22 cellular contexts compared by ENCODE assay signal in genomic region chr5:108339220-108339619, GRCh38. TPM values are rescaled to one million over a fixed set of nuclear protein-coding genes. Genes with fewer than 3 reads are reported as not detected.
DNase-seq lines count a peak whose midpoint lies in the region; ATAC-seq, FAIRE-seq and TF ChIP-seq lines count a peak whose summit lies in the region.
"Had no signal": no experiment of that assay in that cellular context is flagged by ENCODE, and none has a peak within 500 bp of the region (broad histone marks: within the 10 kb centered on the region; RNA-seq: fewer than 3 reads in every experiment).

No MANE protein-coding gene starts in this region.

- H3K9ac ChIP-seq in GM12878 (ENCODE audit: control insufficient read depth, insufficient read depth, low read length) = no peak overlapping the region
- H3K9ac ChIP-seq: BLaER1, KMS-11 had no signal

- RAD21 ChIA-PET in GM12878 (lab: Charles Lee; ENCODE audit: unreplicated experiment) = interaction anchor here (0.7 to 1.6 kb wide), 2 partner anchors 79 to 799 kb away, joined by 3 to 5 read pairs; no protein-coding TSS in a partner anchor

- TF ChIP-seq EP300 in GM12878 (IDR thresholded peaks at IDR 0.05; ENCODE audit: borderline replicate concordance in 1 of 2, control insufficient read depth in 1 of 2, low read depth in 2 of 2, low read length in 2 of 2) (no peak), ovary (IDR thresholded peaks at IDR 0.05) (no peak)

- no peak overlapping the region for H3K4me2 ChIP-seq in GM12878 (ENCODE audit: control insufficient read depth, insufficient read depth)
- H3K4me2 ChIP-seq: BLaER1, KMS-11 had no signal

- TF ChIP-seq CTCF in GM12878 (IDR thresholded peaks at IDR 0.05 in 2 of 3, conservative IDR thresholded peaks at IDR 0.05 in 1 of 3; ENCODE audit: control insufficient read depth in 2 of 3, extremely low read depth in 1 of 3, insufficient read depth in 1 of 3, low read depth in 3 of 3, low read length in 3 of 3) (no peak), mucosa of descending colon (IDR thresholded peaks at IDR 0.05) (no peak), ovary (IDR thresholded peaks at IDR 0.05) (no peak)

- POLR2A ChIA-PET in GM12878 (lab: Charles Lee) = no interaction called here

- H3K4me1 ChIP-seq in GM12878 (ENCODE audit: control insufficient read depth, insufficient read depth, low read length) (no peaks in the 10 kb centered on the region), mucosa of descending colon (ENCODE audit: low read depth) (peaks cover 5% of the 10 kb centered on the region), ovary (ENCODE audit: insufficient read depth) (no peaks in the 10 kb centered on the region)
- H3K4me1 ChIP-seq: BLaER1 had no signal

- SMC1A ChIA-PET in GM12878 (lab: Charles Lee; ENCODE audit: uncharacterized antibody, unreplicated experiment) = interaction anchor here (2.1 kb wide), 1 partner anchor 79 kb away, joined by 8 read pairs; no protein-coding TSS in a partner anchor

- H3K9me3 ChIP-seq in MG63 = no peaks in the 10 kb centered on the region
- no peaks in the 10 kb centered on the region for H3K9me3 ChIP-seq in GM12878 (replicated peaks; ENCODE audit: control insufficient read depth, insufficient read depth, low read length)
- no peaks in the 10 kb centered on the region for H3K9me3 ChIP-seq in mucosa of descending colon
- no peaks in the 10 kb centered on the region for H3K9me3 ChIP-seq in ovary
- H3K9me3 ChIP-seq: BLaER1 had no signal

- H3K27me3 ChIP-seq in MG63 (no peaks in the 10 kb centered on the region), GM12878 (replicated peaks in 1 of 2; ENCODE audit: control insufficient read depth in 2 of 2, insufficient read depth in 2 of 2, low read length in 1 of 2) (no peaks in the 10 kb centered on the region), ovary (no peaks in the 10 kb centered on the region)
- H3K27me3 ChIP-seq: BLaER1 had no signal

- DNase-seq in Daoy (ENCODE audit: low read depth) = peak; percentile 14
- peak; percentile 1 for DNase-seq in MG63
- DNase-seq in GM12878 (ENCODE audit: low read depth, low spot score) = no peak
- DNase-seq in mucosa of descending colon = no peak
- DNase-seq in stimulated activated naive CD8-positive, alpha-beta T cell treated with anti-CD3 and anti-CD28 coated beads, Interleukin-15, Interleukin-2, amounts not matched to agents 100 U/mL and 50 U/mL, for 24 hours = no peak
- DNase-seq in putamen (ENCODE audit: low spot score) = no peak
- no peak for DNase-seq in ovary
- DNase-seq: CD8-positive, alpha-beta T cell; DMS79; GOT3; NCI-H187 treated with DMSO at 0.1 percent for 48 hours; NCI-H2171 treated with DMSO at 0.1 percent for 48 hours; NCI-H510A; NCI-H82 had no signal

- intact Hi-C loops in GM12878 (cut with micrococcal nuclease; ENCODE audit: unreplicated experiment) = no loop called here
- intact Hi-C loops in mucosa of descending colon (cut with DNase I, micrococcal nuclease) = no loop called here
- intact Hi-C loops in ovary (cut with DNase I) = loop anchor here in 1 of 4 donors (5.0 kb wide), 1 partner anchor 78 kb away; no protein-coding TSS in a partner anchor

- in situ Hi-C loops in GM12878 (cut with MboI) = no loop called here

- H3K27ac ChIP-seq in GM12878 (ENCODE audit: control insufficient read depth, insufficient read depth) = no peak overlapping the region
- no peak overlapping the region for H3K27ac ChIP-seq in ovary
- H3K27ac ChIP-seq: BLaER1, KMS-11 had no signal

- BruUV-seq in GM12878 (replicated peaks; lab: Mats Ljungman, UMichigan) = no TSS peak

- H3K4me3 ChIP-seq in MG63 (no peak overlapping the region), GM12878 (no peak overlapping the region), mucosa of descending colon (no peak overlapping the region), ovary (no peak overlapping the region)
- H3K4me3 ChIP-seq: BLaER1 had no signal

- TF ChIP-seq RAD21 in GM12878 (IDR thresholded peaks at IDR 0.05; ENCODE audit: insufficient read depth, low read depth, low read length) = no peak

- H2AFZ ChIP-seq in GM12878 (ENCODE audit: control insufficient read depth, low read depth, low read length) = no peak overlapping the region

- no peaks in the 10 kb centered on the region for H4K20me1 ChIP-seq in GM12878 (ENCODE audit: control insufficient read depth, insufficient read depth)
- H4K20me1 ChIP-seq: BLaER1 had no signal

- TF ChIP-seq POLR2A in GM12878 (IDR thresholded peaks at IDR 0.05; ENCODE audit: low read depth, low read length) (no peak), ovary (IDR thresholded peaks at IDR 0.05) (no peak)

- ATAC-seq in GM12878 = no peak
- ATAC-seq in mucosa of descending colon = peak; percentile 64
- no peak for ATAC-seq in stimulated activated naive CD8-positive, alpha-beta T cell treated with anti-CD3 and anti-CD28 coated beads, Interleukin-15, Interleukin-2, amounts not matched to agents 100 U/mL and 50 U/mL, for 24 hours
- no peak for ATAC-seq in HG02588 (IDR thresholded peaks at IDR 0.05; ENCODE audit: unreplicated experiment)
- ATAC-seq: CD8-positive, alpha-beta T cell; HepG2; Right ventricle myocardium inferior had no signal

- FAIRE-seq in GM12878 (lab: Jason Lieb, UNC) = peak; percentile 31
- FAIRE-seq: A204.1, D721Med, GM18507, HepG2 had no signal

- no peaks in the 10 kb centered on the region for H3K79me2 ChIP-seq in GM12878 (ENCODE audit: control insufficient read depth, insufficient read depth, low read length)

- 100% methylated on average over 1 of the region's 1 CpG for WGBS in GM12878 (ENCODE audit: insufficient coverage, insufficient replicate concordance, low lambda C conversion rate, missing lambda C conversion rate)
- 90 to 92% (median 90%) methylated on average over 1 of the region's 1 CpG for WGBS in ovary, 3 donors

- no peaks in the 10 kb centered on the region for H3K36me3 ChIP-seq in MG63
- no peaks in the 10 kb centered on the region for H3K36me3 ChIP-seq in GM12878 (ENCODE audit: control insufficient read depth in 2 of 2, insufficient read depth in 2 of 2, low read length in 1 of 2)
- H3K36me3 ChIP-seq in mucosa of descending colon (ENCODE audit: low read depth) = no peaks in the 10 kb centered on the region
- H3K36me3 ChIP-seq in ovary = no peaks in the 10 kb centered on the region
- H3K36me3 ChIP-seq: BLaER1 had no signal

- CTCF ChIA-PET in GM12878 (lab: Yijun Ruan, JAX) = interaction anchor here (7.6 kb wide), 1 partner anchor 80 kb away, joined by 142 read pairs; no protein-coding TSS in a partner anchor

TF ChIP-seq in GM12878, 131 proteins besides CTCF, POLR2A, EP300 and RAD21 (continues in another document):
- TF ChIP-seq RCOR1 (conservative IDR thresholded peaks at IDR 0.05; ENCODE audit: low read depth, low read length) = no peak
- TF ChIP-seq RB1 (IDR thresholded peaks at IDR 0.05; ENCODE audit: borderline replicate concordance) = no peak
- no peak for TF ChIP-seq ZNF217 (IDR thresholded peaks at IDR 0.05)
- TF ChIP-seq ZNF384 (IDR thresholded peaks at IDR 0.05; ENCODE audit: borderline replicate concordance, low read depth, low read length) = no peak
- no peak for TF ChIP-seq SREBF2 (IDR thresholded peaks at IDR 0.05; ENCODE audit: low read length)
- no peak for TF ChIP-seq CREM (IDR thresholded peaks at IDR 0.05; ENCODE audit: low read depth)
- TF ChIP-seq, protein P1, sequence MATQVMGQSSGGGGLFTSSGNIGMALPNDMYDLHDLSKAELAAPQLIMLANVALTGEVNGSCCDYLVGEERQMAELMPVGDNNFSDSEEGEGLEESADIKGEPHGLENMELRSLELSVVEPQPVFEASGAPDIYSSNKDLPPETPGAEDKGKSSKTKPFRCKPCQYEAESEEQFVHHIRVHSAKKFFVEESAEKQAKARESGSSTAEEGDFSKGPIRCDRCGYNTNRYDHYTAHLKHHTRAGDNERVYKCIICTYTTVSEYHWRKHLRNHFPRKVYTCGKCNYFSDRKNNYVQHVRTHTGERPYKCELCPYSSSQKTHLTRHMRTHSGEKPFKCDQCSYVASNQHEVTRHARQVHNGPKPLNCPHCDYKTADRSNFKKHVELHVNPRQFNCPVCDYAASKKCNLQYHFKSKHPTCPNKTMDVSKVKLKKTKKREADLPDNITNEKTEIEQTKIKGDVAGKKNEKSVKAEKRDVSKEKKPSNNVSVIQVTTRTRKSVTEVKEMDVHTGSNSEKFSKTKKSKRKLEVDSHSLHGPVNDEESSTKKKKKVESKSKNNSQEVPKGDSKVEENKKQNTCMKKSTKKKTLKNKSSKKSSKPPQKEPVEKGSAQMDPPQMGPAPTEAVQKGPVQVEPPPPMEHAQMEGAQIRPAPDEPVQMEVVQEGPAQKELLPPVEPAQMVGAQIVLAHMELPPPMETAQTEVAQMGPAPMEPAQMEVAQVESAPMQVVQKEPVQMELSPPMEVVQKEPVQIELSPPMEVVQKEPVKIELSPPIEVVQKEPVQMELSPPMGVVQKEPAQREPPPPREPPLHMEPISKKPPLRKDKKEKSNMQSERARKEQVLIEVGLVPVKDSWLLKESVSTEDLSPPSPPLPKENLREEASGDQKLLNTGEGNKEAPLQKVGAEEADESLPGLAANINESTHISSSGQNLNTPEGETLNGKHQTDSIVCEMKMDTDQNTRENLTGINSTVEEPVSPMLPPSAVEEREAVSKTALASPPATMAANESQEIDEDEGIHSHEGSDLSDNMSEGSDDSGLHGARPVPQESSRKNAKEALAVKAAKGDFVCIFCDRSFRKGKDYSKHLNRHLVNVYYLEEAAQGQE (IDR thresholded peaks at IDR 0.05; ENCODE audit: low read depth, low read length) = no peak

RNA-seq across cellular contexts. Expression of gene FBXL17, which starts 42.7 kb away (rescaled TPM):
- total RNA-seq in Daoy (2014; rRNA removed; shearing (Covaris generic)) = 5.4 and 7.8 TPM in 2 replicates
- total RNA-seq in MG63 (2014; rRNA removed; shearing (Covaris generic); ENCODE audit: low replicate concordance) = 16.2 and 33.5 TPM in 2 replicates
- total RNA-seq in GM12878 (2013; cell fraction: nucleolus; rRNA removed) = 39.5 and 42.4 TPM in 2 replicates
- 3.8 and 7.3 TPM in 2 replicates for total RNA-seq in GM12878 (2014; rRNA removed)
- 7.2 and 7.5 TPM in 2 replicates for total RNA-seq in GM12878 (2014; rRNA removed; fragmentation: Illumina TruSeq; extraction: Trizol)
- 8.4 and 9.0 TPM in 2 replicates for total RNA-seq in GM12878 (2021)
- polyA plus RNA-seq in GM12878 (2011; ENCODE audit: low read depth) = 3.1 TPM
- polyA plus RNA-seq in GM12878 (2011; rRNA removed) = 6.3 and 8.1 TPM in 2 replicates
- polyA plus RNA-seq in GM12878 (2011; cell fraction: cytosol; rRNA removed) = 2.7 and 3.3 TPM in 2 replicates
- 6.8 and 7.3 TPM in 2 replicates for polyA plus RNA-seq in GM12878 (2011; cell fraction: nucleus; rRNA removed)
- 5.6 TPM in 2 replicates for polyA plus RNA-seq in GM12878 (2012)
- polyA plus RNA-seq in GM12878 (2014; fragmentation: Illumina TruSeq; extraction: Trizol) = 4.8 and 6.8 TPM in 2 replicates
- polyA plus RNA-seq in GM12878 (2014; fragmentation: Nextera tagmentation; extraction: Ambion mirVana) = 1 to 10 TPM in 1 of 2 experiments, under 1 TPM in 1; 0.88 to 2.1 TPM
- polyA plus RNA-seq in GM12878 (2014; rRNA removed) = 2.4 and 4.1 TPM in 2 replicates
- polyA plus RNA-seq in GM12878 (2016; fragmentation: Nextera tagmentation; extraction: Ambion mirVana) = 1 to 10 TPM; 1.4 to 2.3 TPM
- polyA minus RNA-seq in GM12878 (2011; rRNA and poly(A)+ RNA removed) = 16.1 and 23.0 TPM in 2 replicates
- 4.5 and 8.5 TPM in 2 replicates for polyA minus RNA-seq in GM12878 (2011; cell fraction: cytosol; rRNA and poly(A)+ RNA removed)
- polyA minus RNA-seq in GM12878 (2011; cell fraction: nucleus; rRNA and poly(A)+ RNA removed) = 43.4 and 79.5 TPM in 2 replicates
- total RNA-seq in mucosa of descending colon = 10 to 100 TPM; 22.8 to 25.6 (median 23.8) TPM
- total RNA-seq in ovary = 10 to 100 TPM in 6 of 7 donors, 1 to 10 TPM in 1; 8.3 to 20.4 (median 17.4) TPM
- 10 to 100 TPM in 1 of 2 donors, 1 to 10 TPM in 1; 6.8 to 14.2 TPM for polyA plus RNA-seq in ovary

Comparison
In these comparisons a context has a peak if more than half of its experiments do, and no peak if none do; other contexts are left out.
1. DNase-seq: peak in Daoy (single experiment) and MG63 (single experiment); none in GM12878 (single experiment), mucosa of descending colon (0 of 3), stimulated activated naive CD8-positive, alpha-beta T cell treated with anti-CD3 and anti-CD28 coated beads, Interleukin-15, Interleukin-2, amounts not matched to agents 100 U/mL and 50 U/mL, for 24 hours (single experiment), putamen (single experiment) and ovary (0 of 5).